9 cellular contexts compared by ENCODE assay signal in genomic region chr11:34512810-34513673, GRCh38. TPM values are rescaled to one million over a fixed set of nuclear protein-coding genes. Genes with fewer than 3 reads are reported as not detected.
DNase-seq lines count a peak whose midpoint lies in the region; ATAC-seq, FAIRE-seq and TF ChIP-seq lines count a peak whose summit lies in the region.
"Had no signal": no experiment of that assay in that cellular context is flagged by ENCODE, and none has a peak within 500 bp of the region (broad histone marks: within the 10 kb centered on the region; RNA-seq: fewer than 3 reads in every experiment).

No MANE protein-coding gene starts in this region.

- H3K4me1 ChIP-seq in mucosa of stomach (ENCODE audit: control insufficient read depth, insufficient read depth, low read length) (peaks cover 11% of the 10 kb centered on the region), thoracic aorta (ENCODE audit: control insufficient read depth in 1 of 2, low read depth in 2 of 2) (no peaks in the 10 kb centered on the region)

- DNase-seq in A172 (ENCODE audit: low spot score), result peak; percentile 34
- peak; percentile 53 for DNase-seq in GM12892 (ENCODE audit: insufficient read length)
- peak; percentile 28 for DNase-seq in NCI-H526 treated with DMSO at 0.1 percent for 48 hours (lab: John Stamatoyannopoulos, UW)
- peak; percentile 62 to 69 for DNase-seq in activated CD4-positive, alpha-beta T cell treated with anti-CD3 and anti-CD28 coated beads, Interleukin-2, amount 50 U/mL, for 48 hours
- DNase-seq in epithelial cell of esophagus (ENCODE audit: low read depth), result peak; percentile 71
- no peak for DNase-seq in thoracic aorta (ENCODE audit: low spot score)

- ATAC-seq in HG02852 (IDR thresholded peaks at IDR 0.05; ENCODE audit: unreplicated experiment) (peak; percentile 95), thoracic aorta (ENCODE audit: insufficient number of reproducible peaks, low FRiP score, low read depth) (no peak)

- no peak for TF ChIP-seq POLR2A in GM12892 (IDR thresholded peaks at IDR 0.05; ENCODE audit: low read depth, low read length)

- peak; percentile 96 for FAIRE-seq in GM12892 (lab: Jason Lieb, UNC)

- H3K4me3 ChIP-seq in epithelial cell of esophagus (ENCODE audit: low read length) (peak overlapping the region; percentile 7), mucosa of stomach (ENCODE audit: low read length) (no peak overlapping the region), thoracic aorta (no peak overlapping the region)
- H3K4me3 ChIP-seq: skin epidermis had no signal

- H3K27ac ChIP-seq in thoracic aorta, result no peak overlapping the region
- H3K27ac ChIP-seq: skin epidermis had no signal

- TF ChIP-seq CTCF in epithelial cell of esophagus (IDR thresholded peaks at IDR 0.05; ENCODE audit: insufficient read depth, low read depth, low read length, missing control alignments) (peak; percentile 96), thoracic aorta (IDR thresholded peaks at IDR 0.05) (peak; percentile 37)

- H3K36me3 ChIP-seq in mucosa of stomach (ENCODE audit: control insufficient read depth, insufficient read depth, low read length) (no peaks in the 10 kb centered on the region), thoracic aorta (no peaks in the 10 kb centered on the region)

- H3K9ac ChIP-seq in mucosa of stomach (ENCODE audit: low read length), result peak overlapping the region; percentile 13

- H3K9me3 ChIP-seq in mucosa of stomach (ENCODE audit: control insufficient read depth, low read length) (no peaks in the 10 kb centered on the region), thoracic aorta (no peaks in the 10 kb centered on the region)

- H3K27me3 ChIP-seq in mucosa of stomach (ENCODE audit: control insufficient read depth, insufficient read depth, low read length) (no peaks in the 10 kb centered on the region), thoracic aorta (replicated peaks; ENCODE audit: insufficient read depth) (no peaks in the 10 kb centered on the region)

RNA-seq across cellular contexts. Expression of gene ELF5, which starts 0.6 kb away (rescaled TPM):
- not detected in 2 replicates for total RNA-seq in A172 (2014; rRNA removed; shearing (Covaris generic))
- polyA plus RNA-seq in GM12892 (2012; ENCODE audit: missing spikeins), result not detected
- not detected for total RNA-seq in thoracic aorta
